9 cellular contexts compared by ENCODE assay signal in genomic region chr12:47071241-47071852, GRCh38. TPM values are rescaled to one million over a fixed set of nuclear protein-coding genes. Genes with fewer than 3 reads are reported as not detected.
DNase-seq lines count a peak whose midpoint lies in the region; ATAC-seq, FAIRE-seq and TF ChIP-seq lines count a peak whose summit lies in the region.
"Had no signal": no experiment of that assay in that cellular context is flagged by ENCODE, and none has a peak within 500 bp of the region (broad histone marks: within the 10 kb centered on the region; RNA-seq: fewer than 3 reads in every experiment).

No MANE protein-coding gene starts in this region.

- no peak for TF ChIP-seq POLR2A in A549 (IDR thresholded peaks at IDR 0.05; ENCODE audit: low read length)

- TF ChIP-seq RAD21 in A549 (conservative IDR thresholded peaks at IDR 0.05 in 1 of 2, IDR thresholded peaks at IDR 0.05 in 1 of 2): peak; percentile 40 to 63; a peak in 3 of 5 replicates

- peak overlapping the region; percentile 47; the same call in 2 of the 3 replicates for H3K4me2 ChIP-seq in A549

- H3K27ac ChIP-seq in A549: peak overlapping the region; percentile 61 to 73; a peak in 5 of 6 replicates

- no peak for TF ChIP-seq EP300 in A549 (IDR thresholded peaks at IDR 0.05)

- CTCF ChIA-PET in A549 (lab: Yijun Ruan, JAX): interaction anchor here (0.6 to 6.8 kb wide), 24 partner anchors 9 to 999 kb away, joined by 3 to 93 read pairs (median 4); partner anchors contain the start of gene AMIGO2

- peak; percentile 88 for FAIRE-seq in A549 (lab: Jason Lieb, UNC)
- FAIRE-seq: GM12891 had no signal

- ATAC-seq in A549: peak; percentile 4 to 11; a peak in 3 of 6 replicates
- ATAC-seq in GM18519 (IDR thresholded peaks at IDR 0.05; ENCODE audit: low FRiP score, unreplicated experiment): no peak
- ATAC-seq in GM18520 (IDR thresholded peaks at IDR 0.05; ENCODE audit: unreplicated experiment): no peak

- peaks cover 83% of the 10 kb centered on the region for H3K4me1 ChIP-seq in A549

- DNase-seq in A549 (ENCODE audit: low read depth in 1 of 2, low spot score in 1 of 2): peak in 1 of 2 experiments; percentile 72
- peak; percentile 80 for DNase-seq in OCI-M1 (lab: John Stamatoyannopoulos, UW)
- no peak for DNase-seq in foreskin fibroblast
- no peak for DNase-seq in NCI-H345 (lab: John Stamatoyannopoulos, UW)
- no peak for DNase-seq in activated CD4-positive, alpha-beta T cell treated with anti-CD3 and anti-CD28 coated beads for 4 hours

- POLR2A ChIA-PET in A549 (lab: Yijun Ruan, JAX): interaction anchor here (1.4 to 5.1 kb wide), 4 partner anchors 8 to 39 kb away, joined by 6 to 36 read pairs (median 10); partner anchors contain the start of genes AMIGO2 and PCED1B

- 50% methylated on average over 5 of the region's 5 CpGs for WGBS in A549 (ENCODE audit: missing lambda C conversion rate)

- TF ChIP-seq CTCF in A549 (IDR thresholded peaks at IDR 0.05) (peak; percentile 62), GM12874 (IDR thresholded peaks at IDR 0.05; ENCODE audit: insufficient read depth, low read depth, low read length) (peak; percentile 47), foreskin fibroblast (IDR thresholded peaks at IDR 0.05; ENCODE audit: low read depth, low read length) (peak; percentile 27)

- no peak overlapping the region for H3K4me3 ChIP-seq in A549
- no peak overlapping the region for H3K4me3 ChIP-seq in foreskin fibroblast (ENCODE audit: low read depth in 1 of 2, low read length in 2 of 2)

- H3K9me3 ChIP-seq in A549: no peaks in the 10 kb centered on the region

TF ChIP-seq in A549, 52 proteins besides CTCF, POLR2A, EP300 and RAD21:
- peak; percentile 47 for TF ChIP-seq SMC3 (IDR thresholded peaks at IDR 0.05)
- TF ChIP-seq ZSCAN20 (CRISPR knock-in tag; IDR thresholded peaks at IDR 0.05): 0 out of 2 replicates have a peak, but pooled peaks have one; percentile 43
- no peak for TF ChIP-seq BHLHE40 (IDR thresholded peaks at IDR 0.05; ENCODE audit: low read depth, low read length)
- no peak for TF ChIP-seq RNF2 (IDR thresholded peaks at IDR 0.05; ENCODE audit: borderline replicate concordance, low read depth)
- no peak for TF ChIP-seq CHD2 (IDR thresholded peaks at IDR 0.05; ENCODE audit: low read length, partially characterized antibody)
- TF ChIP-seq, protein P1, sequence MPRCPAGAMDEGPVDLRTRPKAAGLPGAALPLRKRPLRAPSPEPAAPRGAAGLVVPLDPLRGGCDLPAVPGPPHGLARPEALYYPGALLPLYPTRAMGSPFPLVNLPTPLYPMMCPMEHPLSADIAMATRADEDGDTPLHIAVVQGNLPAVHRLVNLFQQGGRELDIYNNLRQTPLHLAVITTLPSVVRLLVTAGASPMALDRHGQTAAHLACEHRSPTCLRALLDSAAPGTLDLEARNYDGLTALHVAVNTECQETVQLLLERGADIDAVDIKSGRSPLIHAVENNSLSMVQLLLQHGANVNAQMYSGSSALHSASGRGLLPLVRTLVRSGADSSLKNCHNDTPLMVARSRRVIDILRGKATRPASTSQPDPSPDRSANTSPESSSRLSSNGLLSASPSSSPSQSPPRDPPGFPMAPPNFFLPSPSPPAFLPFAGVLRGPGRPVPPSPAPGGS (IDR thresholded peaks at IDR 0.05): no peak
- no peak for TF ChIP-seq ESRRA (IDR thresholded peaks at IDR 0.05; ENCODE audit: borderline replicate concordance, low read length)
- no peak for TF ChIP-seq MAFK (IDR thresholded peaks at IDR 0.05; ENCODE audit: partially characterized antibody)
- no peak for TF ChIP-seq TP53 (CRISPR knock-in tag; IDR thresholded peaks at IDR 0.05)
- no peak for TF ChIP-seq USF2 (IDR thresholded peaks at IDR 0.05)
- TF ChIP-seq HOXA7 (CRISPR knock-in tag; IDR thresholded peaks at IDR 0.05): no peak
- TF ChIP-seq CEBPB (IDR thresholded peaks at IDR 0.05): no peak
- TF ChIP-seq POLR2AphosphoS2 (conservative IDR thresholded peaks at IDR 0.05; ENCODE audit: low read length): no peak
- TF ChIP-seq ZFP36 (IDR thresholded peaks at IDR 0.05; ENCODE audit: borderline replicate concordance, partially characterized antibody): no peak
- no peak for TF ChIP-seq SREBF2 (IDR thresholded peaks at IDR 0.05)
- TF ChIP-seq RFX5 (IDR thresholded peaks at IDR 0.05): no peak
- TF ChIP-seq, protein P2, sequence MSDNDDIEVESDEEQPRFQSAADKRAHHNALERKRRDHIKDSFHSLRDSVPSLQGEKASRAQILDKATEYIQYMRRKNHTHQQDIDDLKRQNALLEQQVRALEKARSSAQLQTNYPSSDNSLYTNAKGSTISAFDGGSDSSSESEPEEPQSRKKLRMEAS (IDR thresholded peaks at IDR 0.05): 0 out of 2 replicates have a peak, but pooled peaks have one; percentile 29

RNA-seq across cellular contexts. Expression of gene PCED1B, which starts 8.1 kb away (rescaled TPM):
- polyA plus RNA-seq in A549 (2011; rRNA removed) (74.6 and 92.2 TPM in 2 replicates), A549 (2017; fragmentation: RNase III; extraction: RNeasy Plus Mini Kit Qiagen cat#74134 plus additional on column Dnase treatment) (92.7 to 122 TPM (median 108 TPM) in 3 replicates)
- 104 and 133 TPM in 2 replicates for polyA plus RNA-seq in A549 (2012; cell fraction: cytosol; rRNA removed)
- 247 TPM in 2 replicates for polyA plus RNA-seq in A549 (2012; cell fraction: nucleus; rRNA removed)
- polyA minus RNA-seq in A549 (2011; rRNA and poly(A)+ RNA removed): 75.0 and 84.8 TPM in 2 replicates

RNA-seq across cellular contexts. Expression of gene AMIGO2, which starts 8.4 kb away (rescaled TPM):
- polyA plus RNA-seq in A549 (2011; rRNA removed): 636 and 690 TPM in 2 replicates
- 131 and 181 TPM in 2 replicates for polyA plus RNA-seq in A549 (2012; cell fraction: cytosol; rRNA removed)
- 104 and 164 TPM in 2 replicates for polyA plus RNA-seq in A549 (2012; cell fraction: nucleus; rRNA removed)
- 196 to 288 TPM (median 273 TPM) in 3 replicates for polyA plus RNA-seq in A549 (2017; fragmentation: RNase III; extraction: RNeasy Plus Mini Kit Qiagen cat#74134 plus additional on column Dnase treatment)
- 293 and 311 TPM in 2 replicates for polyA minus RNA-seq in A549 (2011; rRNA and poly(A)+ RNA removed)

Comparison
In these comparisons a context has a peak if more than half of its experiments do, and no peak if none do; other contexts are left out.
1. ATAC-seq: peak in A549 (2 of 2); none in GM18519 (single experiment) and GM18520 (single experiment).
2. Peak in every context shown above with its lines, with median percentiles within 50 percentile points of each other: CTCF ChIP-seq.